Comparison of ENCODE assay signal across 14 cellular contexts in the genomic region with DNA sequence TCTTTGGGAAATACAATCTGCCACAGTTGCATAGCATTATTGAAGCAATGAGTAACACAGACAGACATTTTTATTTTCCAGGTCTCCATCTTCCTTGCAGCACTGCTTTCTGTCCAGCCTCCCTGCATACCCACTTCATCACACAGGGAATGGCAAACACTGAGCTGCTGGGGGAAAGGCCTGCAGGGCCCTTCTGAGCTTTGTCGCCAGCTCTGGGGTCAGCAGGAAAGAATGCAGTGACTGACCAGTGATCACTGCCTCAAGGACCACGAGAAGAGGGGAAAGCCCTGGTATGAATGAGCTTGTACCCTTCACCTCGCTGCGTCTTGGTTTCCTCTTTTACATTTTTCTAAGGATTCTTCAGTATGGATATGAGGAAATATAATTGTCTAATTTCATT. TPM values are rescaled to one million over a fixed set of nuclear protein-coding genes. Genes with fewer than 3 reads are reported as not detected.
A peak's percentile ranks its signal among the peaks of the same experiment; 100 is the strongest.
DNase-seq lines count a peak whose midpoint lies in the region; ATAC-seq and TF ChIP-seq lines count a peak whose summit lies in the region.
"Had no signal": no experiment of that assay in that cellular context is flagged by ENCODE, and none has a peak within 500 bp of the region (broad histone marks: within the 10 kb centered on the region; RNA-seq: fewer than 3 reads in every experiment).

No MANE protein-coding gene starts in this region.

- H3K4me1 Mint-ChIP-seq in activated naive CD8-positive, alpha-beta T cell treated with anti-CD3 and anti-CD28 coated beads, Interleukin-2, amount 10 ng/mL, durations not matched to agents 7 days and 5 days: peaks cover 56% of the 10 kb centered on the region
- H3K4me1 Mint-ChIP-seq in activated naive CD8-positive, alpha-beta T cell treated with anti-CD3 and anti-CD28 coated beads, Interleukin-2, amount 50 U/mL, for 24 hours: peaks cover 51% of the 10 kb centered on the region
- peaks cover 37% of the 10 kb centered on the region for H3K4me1 Mint-ChIP-seq in activated T-helper 17 cell treated with anti-CD3 and anti-CD28 coated beads, Interleukin-2, amount 50 U/mL, for 72 hours

- peaks cover 4% of the 10 kb centered on the region for H3K9me3 Mint-ChIP-seq in activated naive CD8-positive, alpha-beta T cell treated with anti-CD3 and anti-CD28 coated beads, Interleukin-2, amount 10 ng/mL, durations not matched to agents 7 days and 5 days
- no peaks in the 10 kb centered on the region for H3K9me3 Mint-ChIP-seq in activated naive CD8-positive, alpha-beta T cell treated with anti-CD3 and anti-CD28 coated beads, Interleukin-2, amount 50 U/mL, for 24 hours
- H3K9me3 Mint-ChIP-seq in activated T-helper 17 cell treated with anti-CD3 and anti-CD28 coated beads, Interleukin-2, amount 50 U/mL, for 72 hours: no peaks in the 10 kb centered on the region

- no peak for ATAC-seq in activated naive CD8-positive, alpha-beta T cell treated with anti-CD3 and anti-CD28 coated beads, Interleukin-2, amount 10 ng/mL, durations not matched to agents 7 days and 5 days (ENCODE audit: low read depth)
- no peak for ATAC-seq in activated naive CD8-positive, alpha-beta T cell treated with anti-CD3 and anti-CD28 coated beads, Interleukin-2, amount 50 U/mL, for 24 hours
- no peak for ATAC-seq in activated T-helper 17 cell treated with anti-CD3 and anti-CD28 coated beads, Interleukin-2, amount 50 U/mL, for 72 hours (replicated peaks)

- no peaks in the 10 kb centered on the region for H3K36me3 ChIP-seq in transverse colon
- no peaks in the 10 kb centered on the region for H3K36me3 ChIP-seq in uterus
- H3K36me3 ChIP-seq: suprapubic skin had no signal

- H3K4me3 ChIP-seq in transverse colon (no peak overlapping the region), uterus (no peak overlapping the region)
- H3K4me3 ChIP-seq: suprapubic skin had no signal

- DNase-seq in activated naive CD8-positive, alpha-beta T cell treated with anti-CD3 and anti-CD28 coated beads, Interleukin-2, amount 10 ng/mL, durations not matched to agents 7 days and 5 days: no peak
- no peak for DNase-seq in activated naive CD8-positive, alpha-beta T cell treated with anti-CD3 and anti-CD28 coated beads, Interleukin-2, amount 50 U/mL, for 24 hours
- DNase-seq in islet precursor cell (peak; percentile 71), transverse colon (no peak), HT-29 (ENCODE audit: low spot score) (no peak), posterior cingulate gyrus (no peak), uterus (no peak)
- DNase-seq: activated gamma-delta T cell treated with Interleukin-2 at 50 U/mL for 16 hours; cerebellar nuclear complex; NCI-H1930; NCI-H748 treated with DMSO at 0.1 percent for 48 hours; stimulated activated CD4-positive, alpha-beta T cell treated with anti-CD3 and anti-CD28 coated beads, Interleukin-12 subunit alpha, Interleukin-12 subunit beta, amount 100 ng/mL, for 4 hours had no signal

- peak overlapping the region; percentile 86 to 94 (median 92) for H3K27ac ChIP-seq in transverse colon
- H3K27ac ChIP-seq in uterus: no peak overlapping the region

- H3K27ac Mint-ChIP-seq in activated naive CD8-positive, alpha-beta T cell treated with anti-CD3 and anti-CD28 coated beads, Interleukin-2, amount 10 ng/mL, durations not matched to agents 7 days and 5 days: peak overlapping the region; percentile 52
- no peak overlapping the region for H3K27ac Mint-ChIP-seq in activated naive CD8-positive, alpha-beta T cell treated with anti-CD3 and anti-CD28 coated beads, Interleukin-2, amount 50 U/mL, for 24 hours
- H3K27ac Mint-ChIP-seq in activated T-helper 17 cell treated with anti-CD3 and anti-CD28 coated beads, Interleukin-2, amount 50 U/mL, for 72 hours: peak overlapping the region; percentile 84

- no peak for TF ChIP-seq POLR2A in transverse colon (IDR thresholded peaks at IDR 0.05)
- TF ChIP-seq POLR2A in uterus (IDR thresholded peaks at IDR 0.05): no peak

- H3K9me3 ChIP-seq in transverse colon (no peaks in the 10 kb centered on the region), uterus (no peaks in the 10 kb centered on the region)
- H3K9me3 ChIP-seq: suprapubic skin had no signal

- intact Hi-C loops in transverse colon (cut with DNase I; ENCODE audit: low total_unique reads) (no loop called here), posterior cingulate gyrus (cut with DNase I) (loop anchor here (2.0 kb wide), 2 partner anchors 148 to 194 kb away; no protein-coding TSS in a partner anchor), uterus (cut with DNase I; ENCODE audit: low total_unique reads) (no loop called here)

- peaks cover 2% of the 10 kb centered on the region for H3K36me3 Mint-ChIP-seq in activated naive CD8-positive, alpha-beta T cell treated with anti-CD3 and anti-CD28 coated beads, Interleukin-2, amount 10 ng/mL, durations not matched to agents 7 days and 5 days
- no peaks in the 10 kb centered on the region for H3K36me3 Mint-ChIP-seq in activated naive CD8-positive, alpha-beta T cell treated with anti-CD3 and anti-CD28 coated beads, Interleukin-2, amount 50 U/mL, for 24 hours (ENCODE audit: low read depth)
- H3K36me3 Mint-ChIP-seq in activated T-helper 17 cell treated with anti-CD3 and anti-CD28 coated beads, Interleukin-2, amount 50 U/mL, for 72 hours (ENCODE audit: low read depth): no peaks in the 10 kb centered on the region

- POLR2A ChIA-PET in activated naive CD8-positive, alpha-beta T cell treated with anti-CD3 and anti-CD28 coated beads, Interleukin-2, amount 10 ng/mL, durations not matched to agents 7 days and 5 days (lab: Charles Lee): interaction anchor here (1.3 to 2.0 kb wide), 2 partner anchors 19 to 147 kb away, joined by 3 to 4 read pairs; no protein-coding TSS in a partner anchor

- H3K27me3 ChIP-seq in transverse colon (no peaks in the 10 kb centered on the region), uterus (no peaks in the 10 kb centered on the region)
- H3K27me3 ChIP-seq: suprapubic skin had no signal

- WGBS in transverse colon (ENCODE audit: low coverage in 1 of 2), 2 donors: 96 to 100% methylated on average over 2 to 4 of the region's 4 CpGs

- TF ChIP-seq EP300 in transverse colon (IDR thresholded peaks at IDR 0.05; ENCODE audit: low read depth): no peak

- peaks cover 4% of the 10 kb centered on the region for H3K27me3 Mint-ChIP-seq in activated naive CD8-positive, alpha-beta T cell treated with anti-CD3 and anti-CD28 coated beads, Interleukin-2, amount 10 ng/mL, durations not matched to agents 7 days and 5 days
- no peaks in the 10 kb centered on the region for H3K27me3 Mint-ChIP-seq in activated naive CD8-positive, alpha-beta T cell treated with anti-CD3 and anti-CD28 coated beads, Interleukin-2, amount 50 U/mL, for 24 hours
- no peaks in the 10 kb centered on the region for H3K27me3 Mint-ChIP-seq in activated T-helper 17 cell treated with anti-CD3 and anti-CD28 coated beads, Interleukin-2, amount 50 U/mL, for 72 hours

- TF ChIP-seq CTCF in transverse colon (IDR thresholded peaks at IDR 0.05) (no peak), uterus (IDR thresholded peaks at IDR 0.05) (no peak)

- H3K4me3 Mint-ChIP-seq in activated naive CD8-positive, alpha-beta T cell treated with anti-CD3 and anti-CD28 coated beads, Interleukin-2, amount 10 ng/mL, durations not matched to agents 7 days and 5 days: no peak overlapping the region
- no peak overlapping the region for H3K4me3 Mint-ChIP-seq in activated naive CD8-positive, alpha-beta T cell treated with anti-CD3 and anti-CD28 coated beads, Interleukin-2, amount 50 U/mL, for 24 hours
- peak overlapping the region; percentile 72 for H3K4me3 Mint-ChIP-seq in activated T-helper 17 cell treated with anti-CD3 and anti-CD28 coated beads, Interleukin-2, amount 50 U/mL, for 72 hours

- in situ Hi-C loops in transverse colon (cut with MboI; ENCODE audit: low pct_ligation_motif_present in 1 of 4, low pct_unique_long_range_greater_than_20kb in 1 of 4, low sequenced_read_pairs in 3 of 4): no loop called here

- H3K4me1 ChIP-seq in transverse colon (peaks cover 59 to 89% (median 77%) of the 10 kb centered on the region in 4 donors), uterus (peaks cover 4 to 12% of the 10 kb centered on the region in 2 donors)

RNA-seq across cellular contexts. Expression of gene MICAL2, which starts 21.3 kb away (rescaled TPM):
- total RNA-seq in activated naive CD8-positive, alpha-beta T cell treated with anti-CD3 and anti-CD28 coated beads, Interleukin-2, amount 10 ng/mL, durations not matched to agents 7 days and 5 days: 10 to 100 TPM; 36.9 to 42.6 TPM
- 100 to 1,000 TPM; 127 to 253 TPM for total RNA-seq in activated T-helper 17 cell treated with anti-CD3 and anti-CD28 coated beads, Interleukin-2, amount 50 U/mL, for 72 hours
- 100 to 1,000 TPM; 309 to 483 (median 316) TPM for total RNA-seq in transverse colon
- 150 and 153 TPM in 2 replicates for total RNA-seq in HT-29 (2014; rRNA removed; shearing (Covaris generic))
- 100 to 1,000 TPM in 1 of 4 donors, 10 to 100 TPM in 3; 29.6 to 139 (median 53.1) TPM for total RNA-seq in uterus

Comparison
In these comparisons a context has a peak if more than half of its experiments do, and no peak if none do; other contexts are left out.
1. H3K27ac ChIP-seq: peak in transverse colon (4 of 4); none in uterus (0 of 2).